In the genomic region with DNA sequence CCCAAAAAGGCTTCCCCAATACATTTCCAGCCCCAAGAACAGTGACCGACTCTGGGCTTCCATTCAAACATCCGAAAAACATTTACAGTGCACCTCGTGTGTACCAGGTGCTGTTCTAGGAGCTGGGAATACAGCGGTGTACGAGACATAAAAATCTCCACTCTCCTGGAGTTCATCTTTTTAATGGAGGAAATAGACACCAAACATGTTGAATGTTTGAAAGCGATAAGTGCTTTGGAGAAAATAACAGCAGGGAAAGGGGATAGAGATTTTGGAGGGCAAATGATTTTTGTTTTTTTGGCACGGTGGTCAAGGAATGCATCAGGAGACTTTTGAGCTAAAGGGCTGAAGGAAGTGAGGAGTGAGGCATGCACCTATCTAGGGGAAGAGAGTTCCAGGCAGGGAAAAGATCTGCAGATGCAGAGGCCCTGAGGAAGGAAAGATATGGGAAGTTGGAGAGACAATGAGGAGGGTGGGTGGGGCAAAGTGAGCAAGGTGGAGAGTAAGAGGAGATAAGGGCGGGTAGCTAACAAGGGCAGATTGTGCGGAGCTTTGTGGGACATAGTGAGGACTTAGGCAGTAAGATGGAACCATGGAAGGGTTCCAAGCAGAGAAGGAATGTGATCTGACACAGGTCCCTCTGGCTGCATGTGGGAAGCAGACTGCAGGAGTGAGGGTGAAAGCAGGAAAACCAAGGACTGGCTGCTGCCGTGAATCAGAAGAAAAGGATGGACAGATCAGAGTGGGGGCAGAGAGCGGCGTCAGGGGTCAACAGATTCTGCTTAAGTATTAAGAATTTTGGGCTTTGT, we compare ENCODE assay signal across 8 cellular contexts. TPM values are rescaled to one million over a fixed set of nuclear protein-coding genes. Genes with fewer than 3 reads are reported as not detected.
DNase-seq lines count a peak whose midpoint lies in the region; ATAC-seq and TF ChIP-seq lines count a peak whose summit lies in the region.

No MANE protein-coding gene starts in this region.

- peaks cover 0 to under 1% (median 0%) of the 10 kb centered on the region in 3 donors for H3K27me3 Mint-ChIP-seq in CD14-positive monocyte (ENCODE audit: low read depth in 3 of 3)

- H3K9me3 Mint-ChIP-seq in CD14-positive monocyte = peaks cover 0 to 1% (median 0%) of the 10 kb centered on the region in 7 donors

- H3K4me3 ChIP-seq in Loucy (ENCODE audit: low read length, poor library complexity, severe bottlenecking) (peak overlapping the region; percentile 94), coronary artery (peak overlapping the region; percentile 82), muscle layer of duodenum (ENCODE audit: low read depth in 1 of 2, low read length in 2 of 2) (peak overlapping the region; percentile 80 to 85)

- H3K36me3 ChIP-seq in Loucy (ENCODE audit: insufficient read depth, low read length) (no peaks in the 10 kb centered on the region), muscle layer of duodenum (ENCODE audit: control insufficient read depth in 1 of 2, insufficient read depth in 2 of 2, low read length in 2 of 2) (no peaks in the 10 kb centered on the region)

- TF ChIP-seq CTCF in CD14-positive monocyte (IDR thresholded peaks at IDR 0.05) = no peak
- no peak for TF ChIP-seq CTCF in Loucy (conservative IDR thresholded peaks at IDR 0.05; ENCODE audit: low read length)
- TF ChIP-seq CTCF in coronary artery (IDR thresholded peaks at IDR 0.05) = no peak

- DNase-seq in CD14-positive monocyte (ENCODE audit: low spot score) (no peak), coronary artery (ENCODE audit: low spot score) (no peak), foreskin melanocyte (no peak), NCI-H2171 (lab: John Stamatoyannopoulos, UW) (no peak)

- peak overlapping the region; percentile 73 for H3K9ac ChIP-seq in Loucy (ENCODE audit: low read depth, low read length, poor library complexity, severe bottlenecking)

- no peaks in the 10 kb centered on the region for H3K36me3 Mint-ChIP-seq in CD14-positive monocyte

- ATAC-seq in GM18519 (IDR thresholded peaks at IDR 0.05; ENCODE audit: low FRiP score, unreplicated experiment) (no peak), GM21367 (IDR thresholded peaks at IDR 0.05; ENCODE audit: unreplicated experiment) (no peak)

- H3K4me3 Mint-ChIP-seq in CD14-positive monocyte = peak overlapping the region; percentile 85 to 93

- no peaks in the 10 kb centered on the region for H3F3A ChIP-seq in Loucy (ENCODE audit: low read depth)

- H2AFZ ChIP-seq in Loucy (ENCODE audit: low read length) = peak overlapping the region; percentile 47

- H3K27ac ChIP-seq in coronary artery = peak overlapping the region; percentile 75 to 82
- peak overlapping the region; percentile 91 for H3K27ac ChIP-seq in muscle layer of duodenum (ENCODE audit: low read length)

- H4K20me1 ChIP-seq in Loucy (ENCODE audit: insufficient read depth, low read length, poor library complexity, severe bottlenecking) = peaks cover 29% of the 10 kb centered on the region

- H3K4me1 ChIP-seq in Loucy (ENCODE audit: insufficient read depth, low read length, poor library complexity, severe bottlenecking) = peaks cover 30% of the 10 kb centered on the region
- peaks cover 7 to 28% of the 10 kb centered on the region in 2 donors for H3K4me1 ChIP-seq in muscle layer of duodenum (ENCODE audit: control insufficient read depth in 1 of 2, insufficient read depth in 2 of 2, low read length in 2 of 2)

- H3K79me2 ChIP-seq in Loucy (ENCODE audit: insufficient read depth, low read length) = peaks cover 42% of the 10 kb centered on the region

- peaks cover 46% of the 10 kb centered on the region for H3K4me1 Mint-ChIP-seq in CD14-positive monocyte

- peak overlapping the region; percentile 77 for H3K4me2 ChIP-seq in Loucy (ENCODE audit: low read depth, low read length, poor library complexity, severe bottlenecking)

- H3K9me3 ChIP-seq in Loucy (ENCODE audit: insufficient read depth, low read depth, low read length) (no peaks in the 10 kb centered on the region), muscle layer of duodenum (ENCODE audit: control insufficient read depth in 1 of 2, low read length in 2 of 2) (no peaks in the 10 kb centered on the region)

- H3K27me3 ChIP-seq in Loucy (ENCODE audit: insufficient read depth, low read length, poor library complexity, severe bottlenecking) (no peaks in the 10 kb centered on the region), muscle layer of duodenum (ENCODE audit: low read depth, low read length) (no peaks in the 10 kb centered on the region)

- no peaks in the 10 kb centered on the region for H3K9me2 ChIP-seq in Loucy (replicated peaks; ENCODE audit: low read depth, low read length)

- H3K27ac Mint-ChIP-seq in CD14-positive monocyte = peak overlapping the region; percentile 90 to 98 (median 94)

- intact Hi-C loops in CD14-positive monocyte (cut with micrococcal nuclease) = no loop called here

RNA-seq across cellular contexts. Expression of a gene that starts 0.7 kb away (rescaled TPM):
- 10 to 100 TPM; 57.1 to 60.3 TPM for polyA plus RNA-seq in CD14-positive monocyte

RNA-seq across cellular contexts. Expression of a gene that starts 12.9 kb away (rescaled TPM):
- 1 to 10 TPM; 4.2 to 6.5 TPM for polyA plus RNA-seq in CD14-positive monocyte
